8 cellular contexts compared by ENCODE assay signal in genomic region chr6:36546958-36547645, GRCh38. TPM values are rescaled to one million over a fixed set of nuclear protein-coding genes. Genes with fewer than 3 reads are reported as not detected.
DNase-seq lines count a peak whose midpoint lies in the region; ATAC-seq and TF ChIP-seq lines count a peak whose summit lies in the region.

Gene STK38, minus strand, starts transcription at chr6:36547479. Its CDS starts 7,277 bp downstream, at chr6:36540202.

- peak within 1 kb of the TSS; percentile 99 for H3K4me3 Mint-ChIP-seq in endothelial cell (ENCODE audit: unreplicated experiment)
- peak within 1 kb of the TSS; percentile 93 for H3K4me3 Mint-ChIP-seq in mesothelial cell of epicardium

- H2AFZ ChIP-seq in OCI-LY1 (ENCODE audit: low read length), result peak within 1 kb of the TSS; percentile 27; the same call in 1 of the 2 replicates

- H3K27me3 Mint-ChIP-seq in endothelial cell (ENCODE audit: unreplicated experiment) (peaks cover 7% of the 10 kb centered on the region), mesothelial cell of epicardium (ENCODE audit: low read depth) (no peaks in the 10 kb centered on the region)

- peaks cover 54% of the 10 kb centered on the region for H3K4me1 ChIP-seq in OCI-LY1 (ENCODE audit: insufficient read depth, low read length, severe bottlenecking)

- TF ChIP-seq CTCF in OCI-LY1 (IDR thresholded peaks at IDR 0.05; ENCODE audit: low read length) (peak; percentile 28; the same call in 1 of the 2 replicates), endothelial cell (IDR thresholded peaks at IDR 0.05; ENCODE audit: unreplicated experiment) (no peak), mesothelial cell of epicardium (IDR thresholded peaks at IDR 0.05; ENCODE audit: unreplicated experiment) (no peak)

- H3K4me1 Mint-ChIP-seq in endothelial cell (ENCODE audit: unreplicated experiment), result peaks cover 18% of the 10 kb centered on the region
- H3K4me1 Mint-ChIP-seq in mesothelial cell of epicardium, result peaks cover 25% of the 10 kb centered on the region

- H3K79me2 ChIP-seq in OCI-LY1 (ENCODE audit: insufficient read depth, low read length), result peaks cover 39% of the 10 kb centered on the region

- H3K9me3 ChIP-seq in OCI-LY1 (ENCODE audit: low read length), result no peaks in the 10 kb centered on the region

- H4K20me1 ChIP-seq in OCI-LY1 (ENCODE audit: insufficient read depth, low read length), result no peaks in the 10 kb centered on the region

- H3K9me2 ChIP-seq in OCI-LY1 (ENCODE audit: low read depth, low read length), result no peaks in the 10 kb centered on the region

- DNase-seq in COR-L47 (lab: John Stamatoyannopoulos, UW) (peak; percentile 87), HuH-7.5 (ENCODE audit: low spot score) (peak; percentile 83), endothelial cell (ENCODE audit: low spot score) (peak; percentile 95), mesothelial cell of epicardium (ENCODE audit: low spot score in 2 of 2, unreplicated experiment in 2 of 2) (peak; percentile 90 to 93)
- DNase-seq in activated CD8-positive, alpha-beta memory T cell treated with anti-CD3 and anti-CD28 coated beads, Interleukin-2, amount 50 U/mL, for 4 hours, result peak; percentile 93
- DNase-seq in stimulated activated CD8-positive, alpha-beta memory T cell treated with anti-CD3 and anti-CD28 coated beads, Interleukin-15, amount 100 ng/mL, for 4 hours (ENCODE audit: low read depth in 2 of 2), result peak; percentile 83 to 87

- no peaks in the 10 kb centered on the region for H3K27me3 ChIP-seq in OCI-LY1 (ENCODE audit: insufficient read depth, low read length)

- H3K27ac Mint-ChIP-seq in endothelial cell (ENCODE audit: unreplicated experiment), result peak within 1 kb of the TSS; percentile 93
- peak within 1 kb of the TSS; percentile 96 for H3K27ac Mint-ChIP-seq in mesothelial cell of epicardium

- H3K4me3 ChIP-seq in OCI-LY1 (ENCODE audit: low read depth, low read length, poor library complexity, severe bottlenecking), result peak within 1 kb of the TSS; percentile 90

- peak within 1 kb of the TSS; percentile 95 for H3K4me2 ChIP-seq in OCI-LY1 (ENCODE audit: low read length)

- peaks cover 14% of the 10 kb centered on the region for H3K36me3 ChIP-seq in OCI-LY1 (ENCODE audit: insufficient read depth, low read length)

- H3K9me3 Mint-ChIP-seq in endothelial cell (ENCODE audit: unreplicated experiment) (no peaks in the 10 kb centered on the region), mesothelial cell of epicardium (no peaks in the 10 kb centered on the region)

- peak within 1 kb of the TSS; percentile 95 for H3K9ac ChIP-seq in OCI-LY1 (ENCODE audit: low read length)

- H3K27ac ChIP-seq in OCI-LY1 (ENCODE audit: low read depth, low read length, poor library complexity, severe bottlenecking), result peak within 1 kb of the TSS; percentile 70

- peaks cover 4% of the 10 kb centered on the region for H3K36me3 Mint-ChIP-seq in endothelial cell (ENCODE audit: low read depth, unreplicated experiment)
- H3K36me3 Mint-ChIP-seq in mesothelial cell of epicardium, result no peaks in the 10 kb centered on the region

- no peaks in the 10 kb centered on the region for H3F3A ChIP-seq in OCI-LY1 (ENCODE audit: insufficient read depth, low read length)

- peak; percentile 82 for ATAC-seq in GM21447 (IDR thresholded peaks at IDR 0.05; ENCODE audit: unreplicated experiment)

RNA-seq across cellular contexts. Expression of gene STK38, which starts in this region (rescaled TPM):
- total RNA-seq in endothelial cell (ENCODE audit: unreplicated experiment), result 41.4 TPM
- 46.3 to 47.8 TPM (median 47.7 TPM) in 3 replicates for total RNA-seq in mesothelial cell of epicardium

Comparison
In these comparisons a context has a peak if more than half of its experiments do, and no peak if none do; other contexts are left out.
1. Peak in every context shown above with its lines: DNase-seq, ATAC-seq, H3K4me3 ChIP-seq and H3K27ac ChIP-seq.